In the genomic region with DNA sequence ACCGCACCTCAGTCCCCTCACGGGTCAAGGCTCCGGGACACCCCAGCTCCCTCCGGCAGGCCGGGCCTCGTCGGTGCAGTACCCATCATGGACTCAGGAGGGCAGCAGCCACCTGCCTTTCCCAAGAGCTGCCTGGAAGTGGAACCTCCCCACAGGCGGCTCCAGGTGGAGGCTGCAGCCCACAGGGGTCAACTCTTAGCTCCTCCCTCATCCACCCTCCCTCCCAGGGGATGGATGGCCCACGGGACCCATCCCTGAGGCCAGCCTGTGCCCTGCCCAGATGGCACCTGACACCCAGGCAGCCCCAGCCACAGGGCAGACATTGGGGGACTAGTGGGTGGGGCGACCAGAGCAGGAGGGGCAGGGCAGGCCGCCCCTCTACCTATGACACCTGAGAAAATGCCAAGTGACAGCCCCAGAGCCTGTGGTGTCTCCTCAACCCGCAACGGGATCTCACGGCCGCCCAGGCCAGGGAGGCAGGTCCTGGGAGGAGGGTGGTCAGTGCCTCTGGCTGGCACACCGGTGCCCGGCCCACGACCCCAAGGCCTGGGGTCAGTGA, we compare ENCODE assay signal across 1 cellular context.
TF ChIP-seq lines count a peak whose summit lies in the region.

No MANE protein-coding gene starts in this region.

TF ChIP-seq in K562, 482 proteins besides CTCF, POLR2A, EP300 and RAD21 (continued from another document and continues in another):
- no peak for TF ChIP-seq ZNF518B (CRISPR knock-in tag; IDR thresholded peaks at IDR 0.05)
- no peak for TF ChIP-seq EZH2 (IDR thresholded peaks at IDR 0.05; ENCODE audit: borderline replicate concordance, low read depth, low read length)
- no peak for TF ChIP-seq NFIC (IDR thresholded peaks at IDR 0.05)
- 0 out of 2 replicates have a peak, but pooled peaks have one; percentile 36 for TF ChIP-seq KLF16 (IDR thresholded peaks at IDR 0.05)
- 0 out of 2 replicates have a peak, but pooled peaks have one; percentile 4 for TF ChIP-seq ZNF263 (CRISPR knock-in tag; IDR thresholded peaks at IDR 0.05; ENCODE audit: borderline replicate concordance)
- TF ChIP-seq CREB1 (IDR thresholded peaks at IDR 0.05) = no peak
- no peak for TF ChIP-seq CREB1 (CRISPR knock-in tag; IDR thresholded peaks at IDR 0.05)
- TF ChIP-seq SMC3 (conservative IDR thresholded peaks at IDR 0.05; ENCODE audit: insufficient read depth, low read depth, low read length) = peak; percentile 85
- no peak for TF ChIP-seq SAFB (IDR thresholded peaks at IDR 0.05; ENCODE audit: borderline replicate concordance, low read depth, low read length)
- TF ChIP-seq GABPB1 (CRISPR knock-in tag; IDR thresholded peaks at IDR 0.05) = peak; percentile 43; the same call in 1 of the 2 replicates
- no peak for TF ChIP-seq CREB3 (tag; conservative IDR thresholded peaks at IDR 0.05; ENCODE audit: low read depth)
- TF ChIP-seq, protein P1, sequence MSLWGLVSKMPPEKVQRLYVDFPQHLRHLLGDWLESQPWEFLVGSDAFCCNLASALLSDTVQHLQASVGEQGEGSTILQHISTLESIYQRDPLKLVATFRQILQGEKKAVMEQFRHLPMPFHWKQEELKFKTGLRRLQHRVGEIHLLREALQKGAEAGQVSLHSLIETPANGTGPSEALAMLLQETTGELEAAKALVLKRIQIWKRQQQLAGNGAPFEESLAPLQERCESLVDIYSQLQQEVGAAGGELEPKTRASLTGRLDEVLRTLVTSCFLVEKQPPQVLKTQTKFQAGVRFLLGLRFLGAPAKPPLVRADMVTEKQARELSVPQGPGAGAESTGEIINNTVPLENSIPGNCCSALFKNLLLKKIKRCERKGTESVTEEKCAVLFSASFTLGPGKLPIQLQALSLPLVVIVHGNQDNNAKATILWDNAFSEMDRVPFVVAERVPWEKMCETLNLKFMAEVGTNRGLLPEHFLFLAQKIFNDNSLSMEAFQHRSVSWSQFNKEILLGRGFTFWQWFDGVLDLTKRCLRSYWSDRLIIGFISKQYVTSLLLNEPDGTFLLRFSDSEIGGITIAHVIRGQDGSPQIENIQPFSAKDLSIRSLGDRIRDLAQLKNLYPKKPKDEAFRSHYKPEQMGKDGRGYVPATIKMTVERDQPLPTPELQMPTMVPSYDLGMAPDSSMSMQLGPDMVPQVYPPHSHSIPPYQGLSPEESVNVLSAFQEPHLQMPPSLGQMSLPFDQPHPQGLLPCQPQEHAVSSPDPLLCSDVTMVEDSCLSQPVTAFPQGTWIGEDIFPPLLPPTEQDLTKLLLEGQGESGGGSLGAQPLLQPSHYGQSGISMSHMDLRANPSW (CRISPR knock-in tag; IDR thresholded peaks at IDR 0.05) = no peak
- TF ChIP-seq, protein P2, sequence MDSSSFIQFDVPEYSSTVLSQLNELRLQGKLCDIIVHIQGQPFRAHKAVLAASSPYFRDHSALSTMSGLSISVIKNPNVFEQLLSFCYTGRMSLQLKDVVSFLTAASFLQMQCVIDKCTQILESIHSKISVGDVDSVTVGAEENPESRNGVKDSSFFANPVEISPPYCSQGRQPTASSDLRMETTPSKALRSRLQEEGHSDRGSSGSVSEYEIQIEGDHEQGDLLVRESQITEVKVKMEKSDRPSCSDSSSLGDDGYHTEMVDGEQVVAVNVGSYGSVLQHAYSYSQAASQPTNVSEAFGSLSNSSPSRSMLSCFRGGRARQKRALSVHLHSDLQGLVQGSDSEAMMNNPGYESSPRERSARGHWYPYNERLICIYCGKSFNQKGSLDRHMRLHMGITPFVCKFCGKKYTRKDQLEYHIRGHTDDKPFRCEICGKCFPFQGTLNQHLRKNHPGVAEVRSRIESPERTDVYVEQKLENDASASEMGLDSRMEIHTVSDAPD (CRISPR knock-in tag; IDR thresholded peaks at IDR 0.05) = no peak
- no peak for TF ChIP-seq MAX (CRISPR knock-in tag; IDR thresholded peaks at IDR 0.05)
- TF ChIP-seq HINFP (tag; conservative IDR thresholded peaks at IDR 0.05; ENCODE audit: low read depth) = no peak
- TF ChIP-seq U2AF2 (optimal IDR thresholded peaks at IDR 0.05; ENCODE audit: low read depth, low read length) = no peak
- no peak for TF ChIP-seq THRA (IDR thresholded peaks at IDR 0.05)
- 0 out of 2 replicates have a peak, but pooled peaks have one; percentile 12 for TF ChIP-seq ZNF133 (CRISPR knock-in tag; IDR thresholded peaks at IDR 0.05)
- no peak for TF ChIP-seq CBX8 (IDR thresholded peaks at IDR 0.05; ENCODE audit: borderline replicate concordance, extremely low read depth, low read depth, low read length, poor library complexity, severe bottlenecking)
- TF ChIP-seq RB1 (IDR thresholded peaks at IDR 0.05; ENCODE audit: low read depth) = peak; percentile 56; the same call in 1 of the 2 replicates
- 0 out of 4 replicates have a peak, but pooled peaks of 1 of the 2 experiments have one; percentile 36 for TF ChIP-seq UBTF (IDR thresholded peaks at IDR 0.05; ENCODE audit: borderline replicate concordance in 1 of 2, low read depth in 2 of 2, low read length in 2 of 2)
- TF ChIP-seq, protein P3, sequence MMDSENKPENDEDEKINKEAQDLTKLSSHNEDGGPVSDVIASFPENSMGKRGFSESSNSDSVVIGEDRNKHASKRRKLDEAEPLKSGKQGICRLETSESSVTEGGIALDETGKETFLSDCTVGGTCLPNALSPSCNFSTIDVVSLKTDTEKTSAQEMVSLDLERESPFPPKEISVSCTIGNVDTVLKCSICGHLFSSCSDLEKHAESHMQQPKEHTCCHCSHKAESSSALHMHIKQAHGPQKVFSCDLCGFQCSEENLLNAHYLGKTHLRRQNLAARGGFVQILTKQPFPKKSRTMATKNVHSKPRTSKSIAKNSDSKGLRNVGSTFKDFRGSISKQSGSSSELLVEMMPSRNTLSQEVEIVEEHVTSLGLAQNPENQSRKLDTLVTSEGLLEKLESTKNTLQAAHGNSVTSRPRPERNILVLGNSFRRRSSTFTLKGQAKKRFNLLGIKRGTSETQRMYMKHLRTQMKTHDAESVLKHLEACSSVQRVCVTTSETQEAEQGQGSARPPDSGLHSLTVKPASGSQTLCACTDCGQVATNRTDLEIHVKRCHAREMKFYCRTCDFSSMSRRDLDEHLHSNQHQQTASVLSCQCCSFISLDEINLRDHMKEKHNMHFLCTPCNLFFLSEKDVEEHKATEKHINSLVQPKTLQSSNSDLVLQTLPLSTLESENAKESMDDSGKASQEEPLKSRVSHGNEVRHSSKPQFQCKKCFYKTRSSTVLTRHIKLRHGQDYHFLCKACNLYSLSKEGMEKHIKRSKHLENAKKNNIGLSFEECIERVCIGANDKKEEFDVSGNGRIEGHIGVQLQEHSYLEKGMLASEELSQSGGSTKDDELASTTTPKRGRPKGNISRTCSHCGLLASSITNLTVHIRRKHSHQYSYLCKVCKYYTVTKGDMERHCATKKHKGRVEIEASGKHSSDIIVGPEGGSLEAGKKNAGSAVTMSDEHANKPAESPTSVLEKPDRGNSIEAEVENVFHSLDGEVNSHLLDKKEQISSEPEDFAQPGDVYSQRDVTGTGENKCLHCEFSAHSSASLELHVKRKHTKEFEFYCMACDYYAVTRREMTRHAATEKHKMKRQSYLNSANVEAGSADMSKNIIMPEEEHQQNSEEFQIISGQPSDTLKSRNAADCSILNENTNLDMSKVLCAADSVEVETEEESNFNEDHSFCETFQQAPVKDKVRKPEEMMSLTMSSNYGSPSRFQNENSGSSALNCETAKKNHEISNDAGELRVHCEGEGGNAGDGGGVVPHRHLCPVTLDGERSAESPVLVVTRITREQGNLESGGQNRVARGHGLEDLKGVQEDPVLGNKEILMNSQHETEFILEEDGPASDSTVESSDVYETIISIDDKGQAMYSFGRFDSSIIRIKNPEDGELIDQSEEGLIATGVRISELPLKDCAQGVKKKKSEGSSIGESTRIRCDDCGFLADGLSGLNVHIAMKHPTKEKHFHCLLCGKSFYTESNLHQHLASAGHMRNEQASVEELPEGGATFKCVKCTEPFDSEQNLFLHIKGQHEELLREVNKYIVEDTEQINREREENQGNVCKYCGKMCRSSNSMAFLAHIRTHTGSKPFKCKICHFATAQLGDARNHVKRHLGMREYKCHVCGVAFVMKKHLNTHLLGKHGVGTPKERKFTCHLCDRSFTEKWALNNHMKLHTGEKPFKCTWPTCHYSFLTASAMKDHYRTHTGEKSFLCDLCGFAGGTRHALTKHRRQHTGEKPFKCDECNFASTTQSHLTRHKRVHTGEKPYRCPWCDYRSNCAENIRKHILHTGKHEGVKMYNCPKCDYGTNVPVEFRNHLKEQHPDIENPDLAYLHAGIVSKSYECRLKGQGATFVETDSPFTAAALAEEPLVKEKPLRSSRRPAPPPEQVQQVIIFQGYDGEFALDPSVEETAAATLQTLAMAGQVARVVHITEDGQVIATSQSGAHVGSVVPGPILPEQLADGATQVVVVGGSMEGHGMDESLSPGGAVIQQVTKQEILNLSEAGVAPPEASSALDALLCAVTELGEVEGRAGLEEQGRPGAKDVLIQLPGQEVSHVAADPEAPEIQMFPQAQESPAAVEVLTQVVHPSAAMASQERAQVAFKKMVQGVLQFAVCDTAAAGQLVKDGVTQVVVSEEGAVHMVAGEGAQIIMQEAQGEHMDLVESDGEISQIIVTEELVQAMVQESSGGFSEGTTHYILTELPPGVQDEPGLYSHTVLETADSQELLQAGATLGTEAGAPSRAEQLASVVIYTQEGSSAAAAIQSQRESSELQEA (IDR thresholded peaks at IDR 0.05; ENCODE audit: low read depth) = no peak
- TF ChIP-seq RCOR1 (IDR thresholded peaks at IDR 0.05; ENCODE audit: borderline replicate concordance in 1 of 2, low read depth in 2 of 2, low read length in 2 of 2) = peak in 1 of 2 experiments; percentile 44; a peak in 1 of 4 replicates
